Comparison of ENCODE assay signal across 8 cellular contexts in the genomic region with DNA sequence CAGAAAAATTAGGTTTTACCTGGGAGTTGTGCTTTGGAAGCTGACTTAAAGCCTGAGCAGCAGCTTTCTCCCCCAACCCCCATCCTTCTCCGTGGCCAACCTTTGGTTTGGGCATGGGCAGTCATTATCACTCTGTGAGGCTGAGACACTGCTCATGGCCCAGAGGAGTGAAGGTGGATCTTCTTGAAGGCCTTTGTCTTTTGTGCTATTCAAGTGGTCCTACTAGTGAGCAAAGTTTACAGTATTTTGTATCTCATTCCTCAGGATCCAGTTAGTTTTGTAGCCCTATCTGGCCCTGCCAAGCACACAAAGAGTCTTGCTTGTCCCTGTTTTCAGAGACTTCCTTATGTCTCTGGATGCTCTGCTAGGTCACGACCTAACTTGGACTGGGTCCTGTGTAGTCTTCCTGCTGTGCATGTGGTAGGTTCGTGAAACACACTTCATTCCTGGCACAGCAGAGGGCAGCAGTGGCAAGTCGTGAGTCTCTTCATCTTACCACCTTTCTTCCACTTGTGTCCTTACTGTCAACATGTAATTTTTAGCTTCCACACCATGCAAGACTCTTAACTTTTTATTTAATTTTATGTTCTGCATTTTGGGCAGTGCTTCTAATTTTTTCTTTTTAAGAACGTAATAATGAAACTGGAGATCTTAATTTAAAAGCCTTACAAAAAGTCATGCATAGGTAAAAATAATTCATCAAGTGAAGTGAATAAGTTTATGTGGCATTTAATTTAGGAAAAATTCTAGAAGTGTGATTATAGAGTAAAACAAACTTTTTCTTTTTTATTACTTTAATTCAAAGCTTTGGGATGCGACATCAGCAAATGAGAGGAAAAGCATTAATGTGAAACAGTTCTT. TPM values are rescaled to one million over a fixed set of nuclear protein-coding genes. Genes with fewer than 3 reads are reported as not detected.
DNase-seq lines count a peak whose midpoint lies in the region; ATAC-seq and TF ChIP-seq lines count a peak whose summit lies in the region.

No MANE protein-coding gene starts in this region.

- DNase-seq in DMS 273 (lab: John Stamatoyannopoulos, UW; ENCODE audit: unreplicated experiment), result peak; percentile 66
- DNase-seq in NCI-H748 treated with DMSO at 0.1 percent for 48 hours (lab: John Stamatoyannopoulos, UW), result peak; percentile 9
- DNase-seq in activated CD8-positive, alpha-beta memory T cell treated with anti-CD3 and anti-CD28 coated beads, Interleukin-2, amount 50 U/mL, for 24 hours (ENCODE audit: extremely low read depth), result peak; percentile 14
- peak; percentile 75 for DNase-seq in fibroblast of mammary gland (ENCODE audit: low read depth)
- DNase-seq in occipital lobe (lab: John Stamatoyannopoulos, UW), result peak; percentile 57
- DNase-seq in vagina (ENCODE audit: extremely low spot score in 2 of 2), result no peak

- no peaks in the 10 kb centered on the region for H3K27me3 ChIP-seq in vagina

- no peaks in the 10 kb centered on the region for H3K9me3 ChIP-seq in vagina

- TF ChIP-seq POLR2A in vagina (IDR thresholded peaks at IDR 0.05), result no peak

- H3K36me3 ChIP-seq in vagina, result peaks cover 0 to 11% of the 10 kb centered on the region in 2 donors

- peak; percentile 92 for ATAC-seq in GM19328 (IDR thresholded peaks at IDR 0.05; ENCODE audit: unreplicated experiment)
- peak; percentile 89 for ATAC-seq in HG03342 (IDR thresholded peaks at IDR 0.05; ENCODE audit: unreplicated experiment)

- intact Hi-C loops in vagina (cut with DNase I), result no loop called here

- TF ChIP-seq CTCF in fibroblast of mammary gland (conservative IDR thresholded peaks at IDR 0.05; ENCODE audit: control insufficient read depth, insufficient read depth, low read depth, low read length) (peak; percentile 76), vagina (IDR thresholded peaks at IDR 0.05) (peak in 1 of 3 experiments; percentile 36)

- peaks cover 4% of the 10 kb centered on the region for H3K4me1 ChIP-seq in vagina

- no peak overlapping the region for H3K4me3 ChIP-seq in fibroblast of mammary gland (ENCODE audit: control insufficient read depth, low read depth, low read length)
- H3K4me3 ChIP-seq in vagina, result no peak overlapping the region

- no peak overlapping the region for H3K27ac ChIP-seq in vagina

RNA-seq across cellular contexts. Expression of gene APAF1, which starts 53.7 kb away (rescaled TPM):
- 32.4 TPM for total RNA-seq in occipital lobe
- total RNA-seq in vagina, result 12.8 TPM

RNA-seq across cellular contexts. Expression of gene IKBIP, which starts 54.2 kb away (rescaled TPM):
- total RNA-seq in occipital lobe (8.6 TPM), vagina (7.6 TPM)

Comparison
In these comparisons a context has a peak if more than half of its experiments do, and no peak if none do; other contexts are left out.
1. DNase-seq: peak in DMS 273 (single experiment), NCI-H748 treated with DMSO at 0.1 percent for 48 hours (single experiment), activated CD8-positive, alpha-beta memory T cell treated with anti-CD3 and anti-CD28 coated beads, Interleukin-2, amount 50 U/mL, for 24 hours (single experiment), fibroblast of mammary gland (single experiment) and occipital lobe (single experiment); none in vagina (0 of 2).